In the genomic region with DNA sequence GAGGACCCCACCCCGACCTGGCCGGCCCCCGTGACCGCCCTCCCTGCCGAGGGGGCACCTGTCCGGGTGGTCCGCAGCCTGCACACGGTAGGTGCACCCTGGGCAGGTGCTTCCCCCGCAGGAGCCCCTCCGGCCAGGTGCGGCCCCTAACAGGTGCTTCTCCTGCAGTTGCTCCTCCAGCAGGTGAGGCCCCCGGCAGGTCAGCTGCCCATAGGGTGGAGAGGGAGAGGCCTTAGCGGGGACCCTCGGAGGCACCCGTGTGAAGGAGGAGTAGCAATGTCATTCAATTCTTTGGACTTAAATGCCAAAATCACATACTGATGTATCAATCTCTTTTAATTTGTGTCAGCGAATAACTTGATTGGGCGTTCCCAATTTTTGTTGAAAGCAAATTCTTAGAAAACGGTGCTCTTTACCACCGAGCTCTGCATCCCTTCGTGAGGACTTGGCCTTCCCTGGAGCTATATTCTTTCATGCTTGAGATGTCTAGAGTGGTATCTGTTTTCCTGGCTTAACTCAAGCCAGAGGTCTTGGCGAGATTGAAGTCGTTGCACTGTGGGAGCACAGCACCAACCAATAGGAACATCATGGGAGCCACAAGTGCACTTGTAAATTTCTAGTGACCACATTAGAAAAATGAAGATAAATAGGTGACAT, we compare ENCODE assay signal across 8 cellular contexts. TPM values are rescaled to one million over a fixed set of nuclear protein-coding genes. Genes with fewer than 3 reads are reported as not detected.
DNase-seq lines count a peak whose midpoint lies in the region; ATAC-seq and TF ChIP-seq lines count a peak whose summit lies in the region.

No MANE protein-coding gene starts in this region.

- peaks cover 27% of the 10 kb centered on the region for H3K4me1 Mint-ChIP-seq in MCF 10A (ENCODE audit: insufficient read depth, unreplicated experiment)

- H3K4me2 ChIP-seq in mesenchymal stem cell (ENCODE audit: low read length, poor library complexity, severe bottlenecking): peak overlapping the region; percentile 98

- H3K27ac Mint-ChIP-seq in MCF 10A (ENCODE audit: low read depth, unreplicated experiment): no peak overlapping the region

- ATAC-seq in GM18867 (IDR thresholded peaks at IDR 0.05; ENCODE audit: unreplicated experiment): no peak
- no peak for ATAC-seq in HG03280 (IDR thresholded peaks at IDR 0.05; ENCODE audit: unreplicated experiment)

- H2BK120ac ChIP-seq in mesenchymal stem cell (ENCODE audit: low read depth, low read length): peak overlapping the region; percentile 22

- H4K8ac ChIP-seq in mesenchymal stem cell (ENCODE audit: low read length): peak overlapping the region; percentile 95

- peak overlapping the region; percentile 65 to 91 for H3K4ac ChIP-seq in mesenchymal stem cell (ENCODE audit: low read depth in 1 of 2, low read length in 2 of 2)

- H3K9ac ChIP-seq in mesenchymal stem cell (ENCODE audit: low read length): peak overlapping the region; percentile 85

- H3K4me1 ChIP-seq in mesenchymal stem cell (ENCODE audit: control insufficient read depth, insufficient read depth, low read depth, low read length) (peaks cover 10% of the 10 kb centered on the region), urinary bladder (ENCODE audit: insufficient read depth) (no peaks in the 10 kb centered on the region)

- no peak overlapping the region for H3K23ac ChIP-seq in mesenchymal stem cell (ENCODE audit: low read length in 2 of 2)

- no peaks in the 10 kb centered on the region for H3K27me3 ChIP-seq in mesenchymal stem cell (ENCODE audit: control insufficient read depth in 1 of 2, insufficient read depth in 1 of 2, low read length in 2 of 2)

- peak overlapping the region; percentile 12 for H4K91ac ChIP-seq in mesenchymal stem cell (ENCODE audit: low read length)

- peak overlapping the region; percentile 88 for H3K4me3 Mint-ChIP-seq in MCF 10A (ENCODE audit: unreplicated experiment)

- H2BK5ac ChIP-seq in mesenchymal stem cell (ENCODE audit: low read depth, low read length, poor library complexity, severe bottlenecking): peak overlapping the region; percentile 1

- H2BK12ac ChIP-seq in mesenchymal stem cell (ENCODE audit: low read length in 2 of 2): no peak overlapping the region

- no peak overlapping the region for H2BK15ac ChIP-seq in mesenchymal stem cell (ENCODE audit: low read depth, poor library complexity, severe bottlenecking)

- no peak overlapping the region for H2AK5ac ChIP-seq in mesenchymal stem cell (ENCODE audit: low read length, severe bottlenecking)

- H3K14ac ChIP-seq in mesenchymal stem cell (ENCODE audit: low read length in 2 of 2): peak overlapping the region in 1 of 2 experiments; percentile 85

- BruUV-seq in MCF 10A (replicated peaks; lab: Mats Ljungman, UMichigan): TSS peak; percentile 70

- no peak for TF ChIP-seq CTCF in MCF 10A (IDR thresholded peaks at IDR 0.05; ENCODE audit: unreplicated experiment)

- CTCF ChIA-PET in MCF 10A (lab: Yijun Ruan, JAX): interaction anchor here (0.9 to 1.7 kb wide), 3 partner anchors 11 to 18 kb away, joined by 3 to 4 read pairs (median 4); no protein-coding TSS in a partner anchor

- intact Hi-C loops in MCF 10A (cut with micrococcal nuclease): loop anchor here (5.0 kb wide), 1 partner anchor 122 kb away; the partner anchor contains the start of gene ESYT2

- no peaks in the 10 kb centered on the region for H3K27me3 Mint-ChIP-seq in MCF 10A (ENCODE audit: insufficient read depth, unreplicated experiment)

- H3K18ac ChIP-seq in mesenchymal stem cell (ENCODE audit: low read depth in 1 of 2, low read length in 2 of 2): peak overlapping the region; percentile 88 to 92

- H3K9me3 ChIP-seq in mesenchymal stem cell (ENCODE audit: control insufficient read depth, low read length): no peaks in the 10 kb centered on the region

- DNase-seq in NCI-H82 (lab: John Stamatoyannopoulos, UW) (peak; percentile 27), NCI-H82 treated with DMSO at 0.1 percent for 48 hours (lab: John Stamatoyannopoulos, UW; ENCODE audit: unreplicated experiment) (no peak), NCI-H1105 (lab: John Stamatoyannopoulos, UW) (peak; percentile 56), MCF 10A (ENCODE audit: unreplicated experiment) (no peak), mesenchymal stem cell (peak; percentile 31)

- H3K9me3 Mint-ChIP-seq in MCF 10A (ENCODE audit: unreplicated experiment): no peaks in the 10 kb centered on the region

- H2AFZ ChIP-seq in mesenchymal stem cell (ENCODE audit: low read depth, low read length): peak overlapping the region; percentile 72

- H3K27ac ChIP-seq in mesenchymal stem cell (ENCODE audit: low read length, poor library complexity, severe bottlenecking) (no peak overlapping the region), urinary bladder (ENCODE audit: low read depth) (peak overlapping the region; percentile 85)

- H3K4me3 ChIP-seq in mesenchymal stem cell (ENCODE audit: insufficient read depth in 1 of 2, low read depth in 1 of 2, low read length in 2 of 2) (peak overlapping the region; percentile 65 to 91), urinary bladder (ENCODE audit: low read depth, low read length) (peak overlapping the region; percentile 90)

- 19% methylated on average over 17 of the region's 22 CpGs for WGBS in mesenchymal stem cell
- 6% methylated on average over 22 of the region's 22 CpGs for WGBS in urinary bladder

- H3K36me3 Mint-ChIP-seq in MCF 10A (ENCODE audit: insufficient read depth, unreplicated experiment): no peaks in the 10 kb centered on the region

- H3K79me1 ChIP-seq in mesenchymal stem cell (replicated peaks; ENCODE audit: low read length, poor library complexity, severe bottlenecking): peaks cover 20% of the 10 kb centered on the region

- POLR2A ChIA-PET in MCF 10A (lab: Yijun Ruan, JAX): interaction anchor here (0.6 to 2.2 kb wide), 11 partner anchors 10 to 347 kb away, joined by 3 to 17 read pairs (median 4); no protein-coding TSS in a partner anchor

- H3K36me3 ChIP-seq in mesenchymal stem cell (ENCODE audit: control insufficient read depth in 1 of 2, insufficient read depth in 2 of 2, low read depth in 1 of 2, low read length in 2 of 2) (no peaks in the 10 kb centered on the region), urinary bladder (ENCODE audit: insufficient read depth) (no peaks in the 10 kb centered on the region)

RNA-seq across cellular contexts. Expression of gene NCAPG2, which starts 0.8 kb away (rescaled TPM):
- 10.5 and 27.4 TPM in 2 replicates for total RNA-seq in MCF 10A (2022)
- polyA plus RNA-seq in mesenchymal stem cell (2013, experiment 1 of 2): 4.7 TPM
- 4.7 TPM for polyA plus RNA-seq in mesenchymal stem cell (2013, experiment 2 of 2)
- total RNA-seq in urinary bladder: 24.3 TPM
- polyA plus RNA-seq in urinary bladder: 6.4 TPM

Comparison
In these comparisons a context has a peak if more than half of its experiments do, and no peak if none do; other contexts are left out.
1. DNase-seq: peak in NCI-H82 (single experiment), NCI-H1105 (single experiment) and mesenchymal stem cell (single experiment); none in NCI-H82 treated with DMSO at 0.1 percent for 48 hours (single experiment) and MCF 10A (single experiment).